Comparison of ENCODE assay signal across 11 cellular contexts in the genomic region with DNA sequence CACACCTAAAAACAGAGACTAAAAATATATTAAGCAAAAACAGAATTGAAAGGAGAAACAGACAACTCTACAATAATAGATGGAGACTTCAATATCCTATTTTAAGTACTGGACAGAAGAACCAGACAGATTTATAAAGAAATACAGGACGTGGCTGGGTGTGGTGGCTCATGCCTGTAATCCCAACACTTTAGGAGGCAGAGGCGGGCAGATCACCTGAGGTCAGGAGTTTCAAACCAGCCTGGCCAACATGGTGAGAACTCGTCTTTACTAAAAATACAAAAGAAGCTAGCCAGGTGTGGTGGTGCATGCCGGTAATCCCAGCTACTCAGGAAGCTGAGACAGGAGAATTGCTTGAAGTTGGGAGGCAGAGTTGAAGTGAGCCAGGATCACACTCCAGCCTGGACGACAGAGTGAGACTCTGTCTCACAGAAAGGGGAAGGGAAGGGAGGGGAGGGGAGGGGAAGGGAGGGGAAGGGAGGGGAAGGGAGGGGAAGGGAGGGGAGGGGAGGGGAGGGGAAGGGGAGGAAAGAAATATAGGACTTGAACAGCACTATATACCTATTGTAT. TPM values are rescaled to one million over a fixed set of nuclear protein-coding genes. Genes with fewer than 3 reads are reported as not detected.
A peak's percentile ranks its signal among the peaks of the same experiment; 100 is the strongest.
DNase-seq lines count a peak whose midpoint lies in the region; ATAC-seq, FAIRE-seq and TF ChIP-seq lines count a peak whose summit lies in the region.
"Had no signal": no experiment of that assay in that cellular context is flagged by ENCODE, and none has a peak within 500 bp of the region (broad histone marks: within the 10 kb centered on the region; RNA-seq: fewer than 3 reads in every experiment).

No MANE protein-coding gene starts in this region.

- peaks cover 50% of the 10 kb centered on the region for H4K20me1 ChIP-seq in endothelial cell of umbilical vein (replicated peaks; ENCODE audit: control insufficient read depth, extremely low read depth, insufficient read depth, low read length)

- no peaks in the 10 kb centered on the region for H3K36me3 ChIP-seq in CD8-positive, alpha-beta T cell (ENCODE audit: insufficient read depth, low read length)
- H3K36me3 ChIP-seq in endothelial cell of umbilical vein (ENCODE audit: control insufficient read depth in 2 of 2, extremely low read depth in 1 of 2, insufficient read depth in 2 of 2, low read length in 2 of 2) = peaks cover 0 to 2% of the 10 kb centered on the region in 2 experiments
- no peaks in the 10 kb centered on the region for H3K36me3 ChIP-seq in neutrophil

- no peak for TF ChIP-seq POLR2A in endothelial cell of umbilical vein (IDR thresholded peaks at IDR 0.05; ENCODE audit: low read depth, low read length)

- peaks cover 46% of the 10 kb centered on the region for H3K4me1 ChIP-seq in CD8-positive, alpha-beta T cell (ENCODE audit: insufficient read depth, low read length)
- H3K4me1 ChIP-seq in endothelial cell of umbilical vein (ENCODE audit: control insufficient read depth, extremely low read depth, insufficient read depth, low read length) (peaks cover 41% of the 10 kb centered on the region), neutrophil (ENCODE audit: control insufficient read depth in 1 of 2, insufficient read depth in 1 of 2, low read depth in 1 of 2, low read length in 1 of 2) (peaks cover 36 to 39% of the 10 kb centered on the region in 2 experiments)

- TF ChIP-seq CTCF in CD8-positive, alpha-beta T cell (IDR thresholded peaks at IDR 0.05) = no peak
- TF ChIP-seq CTCF in RWPE1 (conservative IDR thresholded peaks at IDR 0.05; ENCODE audit: low read depth) (no peak), endothelial cell of umbilical vein (IDR thresholded peaks at IDR 0.05; ENCODE audit: extremely low read depth in 1 of 2, insufficient read depth in 1 of 2, low read depth in 1 of 2, low read length in 2 of 2) (no peak), neutrophil (IDR thresholded peaks at IDR 0.05) (no peak)

- peak overlapping the region; percentile 49 for H3K4me2 ChIP-seq in endothelial cell of umbilical vein (ENCODE audit: insufficient read depth, low read length)

- POLR2A ChIA-PET in CD8-positive, alpha-beta T cell (lab: Charles Lee) = interaction anchor here (0.7 to 2.0 kb wide), 5 partner anchors 11 to 114 kb away, joined by 3 to 8 read pairs (median 3); a partner anchor contains a TSS
- POLR2A ChIA-PET in RWPE1 (lab: Yijun Ruan, JAX; ENCODE audit: low non-redundant PET) (no interaction called here), endothelial cell of umbilical vein (lab: Charles Lee) (no interaction called here)

- peak overlapping the region; percentile 44 for H3K4me3 Mint-ChIP-seq in CD8-positive, alpha-beta T cell
- H3K4me3 Mint-ChIP-seq: nephron had no signal

- FAIRE-seq in endothelial cell of umbilical vein (lab: Jason Lieb, UNC) = no peak

- H3K27me3 Mint-ChIP-seq in CD8-positive, alpha-beta T cell (ENCODE audit: low read depth) = no peaks in the 10 kb centered on the region

- no peak for ATAC-seq in CD8-positive, alpha-beta T cell
- ATAC-seq in HG02588 (IDR thresholded peaks at IDR 0.05; ENCODE audit: unreplicated experiment) (no peak), HG03108 (IDR thresholded peaks at IDR 0.05; ENCODE audit: unreplicated experiment) (no peak)

- no peak overlapping the region for H3K27ac ChIP-seq in CD8-positive, alpha-beta T cell (ENCODE audit: low read depth, low read length)
- H3K27ac ChIP-seq in RWPE1 (peak overlapping the region; percentile 48), endothelial cell of umbilical vein (ENCODE audit: insufficient read depth, low read depth, low read length) (no peak overlapping the region), neutrophil (peak overlapping the region; percentile 78)

- no peak for DNase-seq in CD8-positive, alpha-beta T cell
- DNase-seq in RWPE1 (ENCODE audit: low spot score) (no peak), endothelial cell of umbilical vein (ENCODE audit: low read depth, low spot score) (no peak), occipital lobe (lab: John Stamatoyannopoulos, UW) (no peak), DMS53 treated with DMSO at 0.1 percent for 48 hours (lab: John Stamatoyannopoulos, UW; ENCODE audit: unreplicated experiment) (no peak)
- DNase-seq: activated CD8-positive, alpha-beta memory T cell treated with anti-CD3 and anti-CD28 coated beads, Interleukin-2, amount 50 U/mL, for 48 hours; DMS153 had no signal

- H3K27ac Mint-ChIP-seq in CD8-positive, alpha-beta T cell = peak overlapping the region; percentile 27
- H3K27ac Mint-ChIP-seq: nephron had no signal

- H3K27me3 ChIP-seq in CD8-positive, alpha-beta T cell (ENCODE audit: insufficient read depth, low read length) = no peaks in the 10 kb centered on the region
- no peaks in the 10 kb centered on the region for H3K27me3 ChIP-seq in endothelial cell of umbilical vein (ENCODE audit: control insufficient read depth in 2 of 2, insufficient read depth in 2 of 2, low read length in 2 of 2)
- no peaks in the 10 kb centered on the region for H3K27me3 ChIP-seq in neutrophil

- no peak overlapping the region for H3K4me3 ChIP-seq in CD8-positive, alpha-beta T cell (ENCODE audit: low read depth, low read length)
- H3K4me3 ChIP-seq in endothelial cell of umbilical vein (replicated peaks in 1 of 3; ENCODE audit: insufficient read depth in 1 of 3, low read depth in 1 of 3, low read length in 3 of 3) = no peak overlapping the region
- no peak overlapping the region for H3K4me3 ChIP-seq in neutrophil (ENCODE audit: low read depth in 1 of 2, low read length in 1 of 2)

- H3K4me1 Mint-ChIP-seq in CD8-positive, alpha-beta T cell (ENCODE audit: low read depth) = peaks cover 71% of the 10 kb centered on the region

- no peak overlapping the region for H2AFZ ChIP-seq in endothelial cell of umbilical vein (ENCODE audit: low read depth, low read length)

- intact Hi-C loops in CD8-positive, alpha-beta T cell (cut with DNase I, micrococcal nuclease) = no loop called here
- intact Hi-C loops in endothelial cell of umbilical vein (cut with micrococcal nuclease) = no loop called here

- no peak overlapping the region for H3K9ac ChIP-seq in endothelial cell of umbilical vein (replicated peaks; ENCODE audit: extremely low read depth, insufficient read depth, low read length)

- H3K9me3 Mint-ChIP-seq in CD8-positive, alpha-beta T cell = peaks cover 17% of the 10 kb centered on the region

- H3K9me3 ChIP-seq in CD8-positive, alpha-beta T cell (ENCODE audit: low read length) = peaks cover 4% of the 10 kb centered on the region
- H3K9me3 ChIP-seq in endothelial cell of umbilical vein (replicated peaks; ENCODE audit: control insufficient read depth, insufficient read depth, low read length) (no peaks in the 10 kb centered on the region), neutrophil (no peaks in the 10 kb centered on the region)

- CTCF ChIA-PET in CD8-positive, alpha-beta T cell (lab: Charles Lee) = interaction anchor here (0.8 to 1.1 kb wide), 3 partner anchors 10 to 51 kb away, joined by 3 read pairs; no protein-coding TSS in a partner anchor
- CTCF ChIA-PET in RWPE1 (lab: Yijun Ruan, JAX) (interaction anchor here (0.6 to 1.1 kb wide), 3 partner anchors 20 to 54 kb away, joined by 3 to 6 read pairs (median 4); no protein-coding TSS in a partner anchor), endothelial cell of umbilical vein (lab: Charles Lee) (interaction anchor here (0.7 to 2.8 kb wide), 7 partner anchors 9 to 264 kb away, joined by 3 to 21 read pairs (median 6); no protein-coding TSS in a partner anchor)

- dilution Hi-C loops in endothelial cell of umbilical vein (cut with MboI; ENCODE audit: extremely low pct_ligation_motif_present, low sequenced_read_pairs) = no loop called here

- no peaks in the 10 kb centered on the region for H3K9me1 ChIP-seq in endothelial cell of umbilical vein (replicated peaks; ENCODE audit: control insufficient read depth, extremely low read depth, insufficient read depth, low read length)

- H3K79me2 ChIP-seq in endothelial cell of umbilical vein (ENCODE audit: control insufficient read depth, insufficient read depth, low read length) = peaks cover 100% of the 10 kb centered on the region

- H3K36me3 Mint-ChIP-seq in CD8-positive, alpha-beta T cell = peaks cover 32% of the 10 kb centered on the region

- BruUV-seq in endothelial cell of umbilical vein (replicated peaks; lab: Mats Ljungman, UMichigan) = no TSS peak

TF ChIP-seq in endothelial cell of umbilical vein, 7 proteins besides CTCF, POLR2A, EP300 and RAD21:
- TF ChIP-seq POLR2AphosphoS5 (IDR thresholded peaks at IDR 0.05; ENCODE audit: insufficient read depth, low read depth, low read length) (no peak), EZH2 (IDR thresholded peaks at IDR 0.05; ENCODE audit: borderline replicate concordance, low read depth, low read length, severe bottlenecking) (no peak), GATA2 (IDR thresholded peaks at IDR 0.05; ENCODE audit: insufficient read depth, insufficient read length, low read depth, low read length) (no peak), FOS (IDR thresholded peaks at IDR 0.05; ENCODE audit: borderline replicate concordance, insufficient read depth, low read length) (no peak), MYC (IDR thresholded peaks at IDR 0.05; ENCODE audit: low read depth, low read length) (no peak), JUN (IDR thresholded peaks at IDR 0.05; ENCODE audit: borderline replicate concordance, insufficient read depth, insufficient read length, low read depth) (no peak)
- TF ChIP-seq, protein P1, sequence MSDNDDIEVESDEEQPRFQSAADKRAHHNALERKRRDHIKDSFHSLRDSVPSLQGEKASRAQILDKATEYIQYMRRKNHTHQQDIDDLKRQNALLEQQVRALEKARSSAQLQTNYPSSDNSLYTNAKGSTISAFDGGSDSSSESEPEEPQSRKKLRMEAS (IDR thresholded peaks at IDR 0.05; ENCODE audit: insufficient read depth, insufficient read length) = no peak

RNA-seq across cellular contexts. Expression of a gene that starts 53.0 kb away (rescaled TPM):
- total RNA-seq in CD8-positive, alpha-beta T cell = 100 to 1,000 TPM; 150 to 160 TPM
- total RNA-seq in endothelial cell of umbilical vein (176 and 193 TPM in 2 replicates), occipital lobe (107 TPM)
- 53.6 and 61.1 TPM in 2 replicates for polyA plus RNA-seq in endothelial cell of umbilical vein
- polyA plus RNA-seq in endothelial cell of umbilical vein (2011; cell fraction: cytosol; rRNA removed) = 62.9 and 67.5 TPM in 2 replicates
- polyA plus RNA-seq in endothelial cell of umbilical vein (2011; cell fraction: nucleus; rRNA removed) = 180 and 190 TPM in 2 replicates
- 76.5 and 115 TPM in 2 replicates for polyA plus RNA-seq in endothelial cell of umbilical vein (2012)
- polyA minus RNA-seq in endothelial cell of umbilical vein = 302 and 356 TPM in 2 replicates
- polyA minus RNA-seq in endothelial cell of umbilical vein (2011; cell fraction: cytosol; rRNA and poly(A)+ RNA removed) = 32.8 TPM
- polyA minus RNA-seq in endothelial cell of umbilical vein (2011; cell fraction: nucleus; rRNA and poly(A)+ RNA removed) = 1,081 and 1,155 TPM in 2 replicates

Comparison
In these comparisons a context has a peak if more than half of its experiments do, and no peak if none do; other contexts are left out.
1. H3K27ac ChIP-seq: peak in RWPE1 (single experiment) and neutrophil (single experiment); none in CD8-positive, alpha-beta T cell (single experiment) and endothelial cell of umbilical vein (single experiment).